In genomic region chr10:76971565-76972170, GRCh38 we compare ENCODE assay signal across 19 cellular contexts.
DNase-seq lines count a peak whose midpoint lies in the region; ATAC-seq and TF ChIP-seq lines count a peak whose summit lies in the region.
"Had no signal": no experiment of that assay in that cellular context is flagged by ENCODE, and none has a peak within 500 bp of the region (broad histone marks: within the 10 kb centered on the region; RNA-seq: fewer than 3 reads in every experiment).

No MANE protein-coding gene starts in this region.

- no peaks in the 10 kb centered on the region for H3K9me3 Mint-ChIP-seq in activated naive CD8-positive, alpha-beta T cell treated with anti-CD3 and anti-CD28 coated beads for 36 hours

- peaks cover 8% of the 10 kb centered on the region for H3K27me3 Mint-ChIP-seq in activated naive CD8-positive, alpha-beta T cell treated with anti-CD3 and anti-CD28 coated beads for 36 hours
- H3K27me3 Mint-ChIP-seq: CD4-positive, CD25-positive, alpha-beta regulatory T cell had no signal

- ATAC-seq in SK-N-SH treated with all-trans-retinoic acid at 6 μM for 48 hours: peak; percentile 23; the same call in 2 of the 3 replicates
- ATAC-seq in foreskin keratinocyte: no peak
- ATAC-seq: GM12878 had no signal

- no peaks in the 10 kb centered on the region for H3K4me1 Mint-ChIP-seq in activated naive CD8-positive, alpha-beta T cell treated with anti-CD3 and anti-CD28 coated beads for 36 hours
- H3K4me1 Mint-ChIP-seq: B cell; CD4-positive, CD25-positive, alpha-beta regulatory T cell; CD8-positive, alpha-beta memory T cell had no signal

- H3K27ac ChIP-seq in muscle layer of colon (ENCODE audit: low read depth, low read length) (peak overlapping the region; percentile 40), foreskin keratinocyte (no peak overlapping the region)
- H3K27ac ChIP-seq: GM23248 had no signal

- H3K4me3 ChIP-seq in Jurkat, Clone E6-1 (ENCODE audit: low read length): no peak overlapping the region
- no peak overlapping the region for H3K4me3 ChIP-seq in muscle layer of colon (ENCODE audit: low read depth in 1 of 2, low read length in 2 of 2)
- H3K4me3 ChIP-seq: GM12878, GM23248, HAP-1 had no signal

- no peaks in the 10 kb centered on the region for H3K36me3 Mint-ChIP-seq in activated naive CD8-positive, alpha-beta T cell treated with anti-CD3 and anti-CD28 coated beads for 36 hours
- H3K36me3 Mint-ChIP-seq: CD4-positive, CD25-positive, alpha-beta regulatory T cell; CD8-positive, alpha-beta memory T cell had no signal

- no peaks in the 10 kb centered on the region for H3K36me3 ChIP-seq in muscle layer of colon (ENCODE audit: insufficient read depth, low read length)
- H3K36me3 ChIP-seq: HAP-1 had no signal

- peak; percentile 53 for DNase-seq in Jurkat, Clone E6-1 (ENCODE audit: low read depth, low spot score)
- DNase-seq in cortex of kidney (lab: John Stamatoyannopoulos, UW) (no peak), SW 1271 (lab: John Stamatoyannopoulos, UW) (no peak), foreskin keratinocyte (no peak)
- DNase-seq in activated naive CD8-positive, alpha-beta T cell treated with anti-CD3 and anti-CD28 coated beads for 36 hours: no peak
- DNase-seq: C1 segment of cervical spinal cord; CD4-positive, CD25-positive, alpha-beta regulatory T cell; CD8-positive, alpha-beta memory T cell; COR-L47; DMS 273 treated with DMSO at 0.1 percent for 48 hours; DMS53; DND-41; EL; GM23248 had no signal

- no peak overlapping the region for H3K27ac Mint-ChIP-seq in activated naive CD8-positive, alpha-beta T cell treated with anti-CD3 and anti-CD28 coated beads for 36 hours
- H3K27ac Mint-ChIP-seq: B cell; CD4-positive, CD25-positive, alpha-beta regulatory T cell had no signal

- peaks cover 79% of the 10 kb centered on the region for H3K4me1 ChIP-seq in muscle layer of colon (ENCODE audit: insufficient read depth, low read length)
- no peaks in the 10 kb centered on the region for H3K4me1 ChIP-seq in foreskin keratinocyte
- H3K4me1 ChIP-seq: HAP-1 had no signal

- no peak for TF ChIP-seq CTCF in foreskin keratinocyte (conservative IDR thresholded peaks at IDR 0.05)

- no peaks in the 10 kb centered on the region for H3K27me3 ChIP-seq in muscle layer of colon (ENCODE audit: control insufficient read depth in 1 of 2, insufficient read depth in 2 of 2, low read length in 2 of 2)
- no peaks in the 10 kb centered on the region for H3K27me3 ChIP-seq in foreskin keratinocyte

- no peak overlapping the region for H3K9ac ChIP-seq in muscle layer of colon (ENCODE audit: low read length)
- H3K9ac ChIP-seq: GM23248 had no signal

- no peak overlapping the region for H3K4me3 Mint-ChIP-seq in activated naive CD8-positive, alpha-beta T cell treated with anti-CD3 and anti-CD28 coated beads for 36 hours
- H3K4me3 Mint-ChIP-seq: B cell; CD4-positive, CD25-positive, alpha-beta regulatory T cell; CD8-positive, alpha-beta memory T cell had no signal

- no peaks in the 10 kb centered on the region for H3K9me3 ChIP-seq in muscle layer of colon (ENCODE audit: low read length)
- H3K9me3 ChIP-seq: HAP-1 had no signal

TF ChIP-seq in SK-N-SH treated with all-trans-retinoic acid at 6 μM for 48 hours, 23 proteins besides CTCF, POLR2A, EP300 and RAD21:
- peak; percentile 80 for TF ChIP-seq TSHZ2 (CRISPR knock-in tag; IDR thresholded peaks at IDR 0.05)
- 0 out of 2 replicates have a peak, but pooled peaks have one; percentile 34 for TF ChIP-seq CSRNP3 (CRISPR knock-in tag; IDR thresholded peaks at IDR 0.05)
- TF ChIP-seq TCF4 (CRISPR knock-in tag; IDR thresholded peaks at IDR 0.05; ENCODE audit: borderline replicate concordance): peak; percentile 91
- TF ChIP-seq ZNF565 (CRISPR knock-in tag; conservative IDR thresholded peaks at IDR 0.05; ENCODE audit: low read depth): no peak
